Comparison of ENCODE assay signal across 15 cellular contexts in the genomic region with DNA sequence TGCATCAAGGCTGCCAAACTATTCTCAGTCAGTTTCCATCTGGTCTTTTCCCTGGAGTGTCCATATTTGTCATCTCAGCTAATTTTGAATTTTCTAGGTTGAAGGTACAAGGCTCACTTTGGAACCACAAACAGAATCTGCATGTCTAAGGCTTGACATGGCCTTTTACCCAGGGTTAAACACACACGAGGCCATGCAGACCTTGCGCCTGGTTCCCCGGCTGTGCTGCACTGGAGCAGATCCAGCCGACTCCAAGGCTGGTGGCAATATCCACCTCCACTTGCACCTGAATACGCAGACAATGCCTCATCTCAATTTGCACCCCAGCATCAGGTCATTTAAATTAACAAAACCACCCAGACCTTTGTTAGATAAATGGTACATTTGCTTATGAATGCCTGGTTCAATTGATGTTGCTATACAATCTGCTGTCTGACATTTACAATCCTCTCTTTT.
"Had no signal": no experiment of that assay in that cellular context is flagged by ENCODE, and none has a peak within 500 bp of the region (broad histone marks: within the 10 kb centered on the region; RNA-seq: fewer than 3 reads in every experiment).

No MANE protein-coding gene starts in this region.

- H3K4me3 Mint-ChIP-seq: activated naive CD8-positive, alpha-beta T cell treated with anti-CD3 and anti-CD28 coated beads, Interleukin-2, amount 50 U/mL, for 24 hours had no signal

- H3K27ac ChIP-seq: breast epithelium, gastroesophageal sphincter, ovary, thoracic aorta, upper lobe of right lung had no signal

- H3K9me3 Mint-ChIP-seq: activated naive CD8-positive, alpha-beta T cell treated with anti-CD3 and anti-CD28 coated beads, Interleukin-2, amount 50 U/mL, for 24 hours had no signal

- H3K36me3 ChIP-seq: breast epithelium, gastroesophageal sphincter, ovary, thoracic aorta, upper lobe of right lung had no signal

- H3K27ac Mint-ChIP-seq: activated naive CD8-positive, alpha-beta T cell treated with anti-CD3 and anti-CD28 coated beads, Interleukin-2, amount 50 U/mL, for 24 hours had no signal

- H3K4me1 ChIP-seq: breast epithelium, gastroesophageal sphincter, upper lobe of right lung had no signal

- H3K4me3 ChIP-seq: breast epithelium, dorsolateral prefrontal cortex, gastroesophageal sphincter, lung, ovary, thoracic aorta, upper lobe of right lung had no signal

- DNase-seq: activated CD4-positive, alpha-beta T cell treated with anti-CD3 and anti-CD28 coated beads, Interleukin-2, amount 50 U/mL, for 1 hour; activated CD8-positive, alpha-beta memory T cell treated with anti-CD3 and anti-CD28 coated beads for 24 hours; activated naive CD4-positive, alpha-beta T cell treated with Interleukin-2 at 50 U/mL for 16 hours; activated naive CD8-positive, alpha-beta T cell treated with anti-CD3 and anti-CD28 coated beads, Interleukin-2, amount 50 U/mL, for 24 hours; erythroblast; ovary; stimulated activated CD4-positive, alpha-beta T cell treated with anti-CD3 and anti-CD28 coated beads, Interleukin-12 subunit alpha, Interleukin-12 subunit beta, amount 100 ng/mL, for 4 hours; stimulated activated CD4-positive, alpha-beta T cell treated with anti-CD3 and anti-CD28 coated beads, Interleukin-2, amount 100 ng/mL, for 24 hours; upper lobe of right lung had no signal

- H3K27me3 ChIP-seq: breast epithelium, dorsolateral prefrontal cortex, ovary, upper lobe of right lung had no signal

- ATAC-seq: activated CD4-positive, CD25-positive, alpha-beta regulatory T cell treated with anti-CD3 and anti-CD28 coated beads, Interleukin-2, amount 50 U/mL, for 24 hours; activated naive CD8-positive, alpha-beta T cell treated with anti-CD3 and anti-CD28 coated beads, Interleukin-2, amount 50 U/mL, for 24 hours; gastroesophageal sphincter; upper lobe of right lung had no signal

- H3K9me3 ChIP-seq: breast epithelium, gastroesophageal sphincter, ovary, thoracic aorta, upper lobe of right lung had no signal
